Comparison of ENCODE assay signal across 8 cellular contexts in genomic region chr1:146409817-146410441, GRCh38.
DNase-seq lines count a peak whose midpoint lies in the region; ATAC-seq, FAIRE-seq and TF ChIP-seq lines count a peak whose summit lies in the region.
"Not testable (repeated sequence)": the region's sequence is repeated elsewhere in the genome, so short reads cannot be mapped to it uniquely, and the experiment has no call there.

No MANE protein-coding gene starts in this region.

- H3K9me3 Mint-ChIP-seq in progenitor cell of endocrine pancreas (ENCODE audit: low read depth), result not testable (repeated sequence)

- intact Hi-C loops in K562 (cut with micrococcal nuclease); left colon (cut with DNase I, micrococcal nuclease): not testable (repeated sequence)

- H2AFZ ChIP-seq in Loucy (ENCODE audit: low read length), result peak overlapping the region; percentile 32; the same call in 1 of the 2 replicates
- peak overlapping the region; percentile 45; the same call in 1 of the 2 replicates for H2AFZ ChIP-seq in K562 (ENCODE audit: low read depth, low read length)
- H2AFZ ChIP-seq in fibroblast of lung (ENCODE audit: low read length), result not testable (repeated sequence)

- not testable (repeated sequence) for H3K27me3 ChIP-seq in Loucy (ENCODE audit: insufficient read depth, low read length, poor library complexity, severe bottlenecking); K562 (ENCODE audit: control insufficient read depth in 2 of 2, insufficient read depth in 2 of 2, low read length in 2 of 2); fibroblast of lung (ENCODE audit: control insufficient read depth, insufficient read depth, low read length)

- TF ChIP-seq POLR2A in K562 (conservative IDR thresholded peaks at IDR 0.05), result peak; percentile 100

- peak; percentile 60 for DNase-seq in T1000 (lab: John Stamatoyannopoulos, UW)
- DNase-seq in K562 (ENCODE audit: extremely low read depth in 1 of 4, low spot score in 3 of 4), result peak in 2 of 4 experiments; percentile 25 to 91
- peak; percentile 89 to 91 for DNase-seq in fibroblast of lung (ENCODE audit: low read depth in 2 of 2)
- peak in 1 of 2 donors; percentile 20 for DNase-seq in left colon
- not testable (repeated sequence) for DNase-seq in progenitor cell of endocrine pancreas (ENCODE audit: low spot score, unreplicated experiment)

- peak overlapping the region; percentile 99 for H3K27ac Mint-ChIP-seq in progenitor cell of endocrine pancreas

- not testable (repeated sequence) for TF ChIP-seq CTCF in 22Rv1 (IDR thresholded peaks at IDR 0.05); Loucy (conservative IDR thresholded peaks at IDR 0.05; ENCODE audit: low read length); K562 (IDR thresholded peaks at IDR 0.05 in 2 of 3, conservative IDR thresholded peaks at IDR 0.05 in 1 of 3; ENCODE audit: insufficient read depth in 2 of 3, low read depth in 1 of 3, low read length in 3 of 3); fibroblast of lung (conservative IDR thresholded peaks at IDR 0.05 in 1 of 2, IDR thresholded peaks at IDR 0.05 in 1 of 2; ENCODE audit: low read depth in 1 of 2, low read length in 2 of 2); progenitor cell of endocrine pancreas (IDR thresholded peaks at IDR 0.05; ENCODE audit: unreplicated experiment)

- POLR2A ChIA-PET in K562 (lab: Yijun Ruan, JAX), result interaction anchor here (1.0 kb wide), 2 partner anchors 23 to 674 kb away, joined by 3 to 4 read pairs; no protein-coding TSS in a partner anchor

- not testable (repeated sequence) for H3K4me1 Mint-ChIP-seq in progenitor cell of endocrine pancreas (ENCODE audit: low read depth)

- TF ChIP-seq EP300 in K562 (IDR thresholded peaks at IDR 0.05; ENCODE audit: low read length), result peak; percentile 22; the same call in 1 of the 2 replicates

- H3K9ac ChIP-seq in Loucy (ENCODE audit: low read depth, low read length, poor library complexity, severe bottlenecking) (peak overlapping the region; percentile 30), K562 (ENCODE audit: insufficient read depth in 1 of 2, low read depth in 2 of 2, low read length in 2 of 2) (peak overlapping the region in 1 of 2 experiments; percentile 49; a peak in 2 of 4 replicates)
- H3K9ac ChIP-seq in fibroblast of lung (ENCODE audit: insufficient read depth, low read length), result not testable (repeated sequence)

- TSS peak; percentile 100 for BruUV-seq in K562 (replicated peaks; lab: Mats Ljungman, UMichigan)

- H3F3A ChIP-seq in Loucy (ENCODE audit: low read depth), result not testable (repeated sequence)

- H3K4me3 Mint-ChIP-seq in progenitor cell of endocrine pancreas (ENCODE audit: low read depth), result peak overlapping the region; percentile 75

- ATAC-seq in GM18867 (IDR thresholded peaks at IDR 0.05; ENCODE audit: unreplicated experiment), result peak; percentile 71
- ATAC-seq in K562, result peak; percentile 99
- peak; percentile 94 for ATAC-seq in left colon

- not testable (repeated sequence) for H3K4me1 ChIP-seq in Loucy (ENCODE audit: insufficient read depth, low read length, poor library complexity, severe bottlenecking); K562 (replicated peaks in 1 of 2; ENCODE audit: control insufficient read depth in 2 of 2, insufficient read depth in 2 of 2, low read length in 2 of 2); fibroblast of lung (ENCODE audit: control insufficient read depth, extremely low read depth, insufficient read depth, low read length)

- 5% methylated on average over 21 of the region's 26 CpGs for WGBS in K562 (ENCODE audit: insufficient coverage, low coverage, missing lambda C conversion rate)

- not testable (repeated sequence) for H3K9me1 ChIP-seq in K562 (ENCODE audit: control insufficient read depth, insufficient read depth, low read length)

- peak; percentile 25 to 32; a peak in 3 of 4 replicates for TF ChIP-seq RAD21 in K562 (CRISPR knock-in tag; conservative IDR thresholded peaks at IDR 0.05 in 1 of 2, IDR thresholded peaks at IDR 0.05 in 1 of 2)

- H3K4me3 ChIP-seq in Loucy (ENCODE audit: low read length, poor library complexity, severe bottlenecking) (peak overlapping the region; percentile 64), fibroblast of lung (replicated peaks in 1 of 4; ENCODE audit: control extremely low read depth in 1 of 4, insufficient read depth in 1 of 4, low read depth in 3 of 4, low read length in 4 of 4) (peak overlapping the region in 2 of 4 experiments; percentile 17 to 49)
- H3K4me3 ChIP-seq in K562, result not testable (repeated sequence)

- H3K36me3 Mint-ChIP-seq in progenitor cell of endocrine pancreas (ENCODE audit: insufficient read depth), result not testable (repeated sequence)

- H3K27ac ChIP-seq in 22Rv1 (peak overlapping the region; percentile 88), K562 (ENCODE audit: extremely low read depth, low read depth, low read length) (peak overlapping the region; percentile 69; the same call in 2 of the 3 replicates)
- not testable (repeated sequence) for H3K27ac ChIP-seq in fibroblast of lung (ENCODE audit: insufficient read depth, low read length)

- peak overlapping the region; percentile 55 for H3K4me2 ChIP-seq in Loucy (ENCODE audit: low read depth, low read length, poor library complexity, severe bottlenecking)
- H3K4me2 ChIP-seq in K562 (ENCODE audit: insufficient read depth, low read length), result peak overlapping the region; percentile 38; the same call in 1 of the 2 replicates
- not testable (repeated sequence) for H3K4me2 ChIP-seq in fibroblast of lung (ENCODE audit: extremely low read depth, insufficient read depth, low read length)

- not testable (repeated sequence) for H3K9me3 ChIP-seq in Loucy (ENCODE audit: insufficient read depth, low read depth, low read length); K562 (replicated peaks; ENCODE audit: control insufficient read depth, insufficient read depth, low read depth, low read length); fibroblast of lung (ENCODE audit: control insufficient read depth, insufficient read depth, low read depth, low read length)

- H3K9me2 ChIP-seq in Loucy (replicated peaks; ENCODE audit: low read depth, low read length), result not testable (repeated sequence)

- not testable (repeated sequence) for H3K79me2 ChIP-seq in Loucy (ENCODE audit: insufficient read depth, low read length); K562 (ENCODE audit: control insufficient read depth, insufficient read depth, low read length); fibroblast of lung (ENCODE audit: control insufficient read depth, insufficient read depth, low read length)

- not testable (repeated sequence) for H4K20me1 ChIP-seq in Loucy (ENCODE audit: insufficient read depth, low read length, poor library complexity, severe bottlenecking); K562 (replicated peaks; ENCODE audit: control insufficient read depth, insufficient read depth, low read length); fibroblast of lung (ENCODE audit: control insufficient read depth, extremely low read depth, insufficient read depth, low read length)

- not testable (repeated sequence) for H3K36me3 ChIP-seq in Loucy (ENCODE audit: insufficient read depth, low read length); K562 (ENCODE audit: control insufficient read depth, insufficient read depth, low read length); fibroblast of lung (ENCODE audit: control insufficient read depth, insufficient read depth, low read length)

- in situ Hi-C loops in K562 (cut with MboI), result not testable (repeated sequence)

- H3K27me3 Mint-ChIP-seq in progenitor cell of endocrine pancreas, result not testable (repeated sequence)

- FAIRE-seq in K562 (lab: Jason Lieb, UNC), result not testable (repeated sequence)

- CTCF ChIA-PET in K562 (lab: Yijun Ruan, JAX; ENCODE audit: low intra/inter-chr PET ratio), result not testable (repeated sequence)

TF ChIP-seq in K562, 482 proteins besides CTCF, POLR2A, EP300 and RAD21 (continues in another document):
- TF ChIP-seq TEAD4 (IDR thresholded peaks at IDR 0.05; ENCODE audit: low read length), result peak; percentile 78
- TF ChIP-seq TEAD4 (CRISPR knock-in tag; IDR thresholded peaks at IDR 0.05; ENCODE audit: borderline replicate concordance); JUND (tag; IDR thresholded peaks at IDR 0.05; ENCODE audit: borderline replicate concordance, low read depth, low read length): not testable (repeated sequence)
- peak; percentile 62; the same call in 1 of the 2 replicates for TF ChIP-seq NFRKB (IDR thresholded peaks at IDR 0.05; ENCODE audit: low read depth)
- peak; percentile 70 for TF ChIP-seq ZNF24 (IDR thresholded peaks at IDR 0.05)
- TF ChIP-seq JUND (IDR thresholded peaks at IDR 0.05; ENCODE audit: borderline replicate concordance, low read depth, low read length), result peak; percentile 34; the same call in 1 of the 2 replicates
- TF ChIP-seq HCFC1 (IDR thresholded peaks at IDR 0.05; ENCODE audit: low read depth, low read length), result peak; percentile 48; the same call in 1 of the 2 replicates
- peak; percentile 79; the same call in 1 of the 2 replicates for TF ChIP-seq FOXK1 (CRISPR knock-in tag; IDR thresholded peaks at IDR 0.05; ENCODE audit: borderline replicate concordance)
- TF ChIP-seq ZNF23 (CRISPR knock-in tag; IDR thresholded peaks at IDR 0.05), result peak; percentile 87
- TF ChIP-seq NR2F6 (CRISPR knock-in tag; IDR thresholded peaks at IDR 0.05), result peak; percentile 98
